8 cellular contexts compared by ENCODE assay signal in the genomic region with DNA sequence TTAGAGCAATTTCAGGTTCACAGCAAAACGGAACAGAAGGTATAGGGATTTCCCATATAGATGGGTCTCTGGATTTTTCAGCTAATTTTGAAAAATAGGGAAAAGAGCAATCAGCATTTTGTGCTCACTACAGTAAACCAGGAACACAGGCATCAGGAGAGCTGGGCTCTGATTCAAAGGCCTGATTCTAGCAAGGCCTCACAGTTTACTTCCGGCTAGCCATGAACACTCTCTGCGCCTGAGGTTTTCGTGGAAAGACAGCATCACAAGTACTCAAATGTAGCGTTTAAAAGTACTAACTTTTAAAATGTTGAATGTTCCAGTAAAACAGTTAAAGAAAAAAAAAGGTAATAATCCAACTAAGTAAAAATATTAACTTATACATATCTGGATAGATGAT.
DNase-seq lines count a peak whose midpoint lies in the region; TF ChIP-seq lines count a peak whose summit lies in the region.

No MANE protein-coding gene starts in this region.

- H3K4me3 Mint-ChIP-seq in osteocyte (ENCODE audit: unreplicated experiment): no peak overlapping the region
- no peak overlapping the region for H3K4me3 Mint-ChIP-seq in activated T-helper 1 cell treated with anti-CD3 and anti-CD28 coated beads, Interleukin-12 subunit alpha, Interleukin-12 subunit beta, Interleukin-2, Interleukin-4 antibody, amounts not matched to agents 30 ng/mL and 10 ng/mL and 1 ng/mL, durations not matched to agents 14 hours and 24 hours and 36 hours

- DNase-seq in SJSA1 (ENCODE audit: low read depth in 1 of 2, low spot score in 2 of 2) (no peak), fibroblast of the aortic adventitia (ENCODE audit: low read depth) (peak; percentile 60), osteocyte (ENCODE audit: extremely low spot score, unreplicated experiment) (no peak), erythroblast (lab: John Stamatoyannopoulos, UW) (no peak), globus pallidus (ENCODE audit: low spot score) (no peak), T1000 (lab: John Stamatoyannopoulos, UW) (no peak)
- DNase-seq in activated T-helper 1 cell treated with anti-CD3 and anti-CD28 coated beads, Interleukin-12 subunit alpha, Interleukin-12 subunit beta, Interleukin-2, Interleukin-4 antibody, amounts not matched to agents 30 ng/mL and 10 ng/mL and 1 ng/mL, durations not matched to agents 14 hours and 24 hours and 36 hours (ENCODE audit: low spot score): no peak

- no peak for TF ChIP-seq POLR2A in erythroblast (IDR thresholded peaks at IDR 0.05; ENCODE audit: low read length)

- H3K27ac ChIP-seq in ACC112 (ENCODE audit: low read depth, low read length) (peak overlapping the region; percentile 59; the same call in 1 of the 2 replicates), SJSA1 (peak overlapping the region; percentile 14; the same call in 1 of the 2 replicates)

- peaks cover 10% of the 10 kb centered on the region for H3K36me3 Mint-ChIP-seq in osteocyte (ENCODE audit: unreplicated experiment)
- peaks cover 5% of the 10 kb centered on the region for H3K36me3 Mint-ChIP-seq in activated T-helper 1 cell treated with anti-CD3 and anti-CD28 coated beads, Interleukin-12 subunit alpha, Interleukin-12 subunit beta, Interleukin-2, Interleukin-4 antibody, amounts not matched to agents 30 ng/mL and 10 ng/mL and 1 ng/mL, durations not matched to agents 14 hours and 24 hours and 36 hours (ENCODE audit: low read depth)

- H3K9me3 ChIP-seq in SJSA1 (replicated peaks): no peaks in the 10 kb centered on the region

- peak overlapping the region; percentile 95 for H3K27ac Mint-ChIP-seq in osteocyte (ENCODE audit: unreplicated experiment)
- H3K27ac Mint-ChIP-seq in activated T-helper 1 cell treated with anti-CD3 and anti-CD28 coated beads, Interleukin-12 subunit alpha, Interleukin-12 subunit beta, Interleukin-2, Interleukin-4 antibody, amounts not matched to agents 30 ng/mL and 10 ng/mL and 1 ng/mL, durations not matched to agents 14 hours and 24 hours and 36 hours: no peak overlapping the region

- no peaks in the 10 kb centered on the region for H3K27me3 ChIP-seq in ACC112 (ENCODE audit: insufficient read depth, low read length)
- no peaks in the 10 kb centered on the region for H3K27me3 ChIP-seq in SJSA1 (replicated peaks)

- no peak overlapping the region for H3K4me3 ChIP-seq in ACC112 (ENCODE audit: low read depth, low read length)
- no peak overlapping the region for H3K4me3 ChIP-seq in SJSA1
- no peak overlapping the region for H3K4me3 ChIP-seq in fibroblast of the aortic adventitia (ENCODE audit: low read depth, low read length)

- H3K36me3 ChIP-seq in ACC112 (ENCODE audit: insufficient read depth, low read length) (no peaks in the 10 kb centered on the region), SJSA1 (no peaks in the 10 kb centered on the region)

- peaks cover 19% of the 10 kb centered on the region for H3K4me1 Mint-ChIP-seq in osteocyte (ENCODE audit: unreplicated experiment)
- peaks cover 7% of the 10 kb centered on the region for H3K4me1 Mint-ChIP-seq in activated T-helper 1 cell treated with anti-CD3 and anti-CD28 coated beads, Interleukin-12 subunit alpha, Interleukin-12 subunit beta, Interleukin-2, Interleukin-4 antibody, amounts not matched to agents 30 ng/mL and 10 ng/mL and 1 ng/mL, durations not matched to agents 14 hours and 24 hours and 36 hours (ENCODE audit: low read depth)

- H3K4me1 ChIP-seq in ACC112 (ENCODE audit: control insufficient read depth, insufficient read depth, low read length, unreplicated experiment): peaks cover 8% of the 10 kb centered on the region
- peaks cover 18% of the 10 kb centered on the region for H3K4me1 ChIP-seq in SJSA1 (replicated peaks)

- H3K9me3 Mint-ChIP-seq in osteocyte (ENCODE audit: unreplicated experiment): no peaks in the 10 kb centered on the region
- H3K9me3 Mint-ChIP-seq in activated T-helper 1 cell treated with anti-CD3 and anti-CD28 coated beads, Interleukin-12 subunit alpha, Interleukin-12 subunit beta, Interleukin-2, Interleukin-4 antibody, amounts not matched to agents 30 ng/mL and 10 ng/mL and 1 ng/mL, durations not matched to agents 14 hours and 24 hours and 36 hours: no peaks in the 10 kb centered on the region

- H2AFZ ChIP-seq in ACC112 (ENCODE audit: low read length, unreplicated experiment): no peak overlapping the region

- TF ChIP-seq CTCF in fibroblast of the aortic adventitia (IDR thresholded peaks at IDR 0.05; ENCODE audit: insufficient read depth, low read length) (no peak), osteocyte (IDR thresholded peaks at IDR 0.05) (no peak)

- no peaks in the 10 kb centered on the region for H3K27me3 Mint-ChIP-seq in osteocyte (ENCODE audit: unreplicated experiment)
- no peaks in the 10 kb centered on the region for H3K27me3 Mint-ChIP-seq in activated T-helper 1 cell treated with anti-CD3 and anti-CD28 coated beads, Interleukin-12 subunit alpha, Interleukin-12 subunit beta, Interleukin-2, Interleukin-4 antibody, amounts not matched to agents 30 ng/mL and 10 ng/mL and 1 ng/mL, durations not matched to agents 14 hours and 24 hours and 36 hours (ENCODE audit: insufficient read depth)

- no peaks in the 10 kb centered on the region for H3K79me2 ChIP-seq in ACC112 (ENCODE audit: control insufficient read depth, insufficient read depth, low read length, unreplicated experiment)

- intact Hi-C loops in activated T-helper 1 cell treated with anti-CD3 and anti-CD28 coated beads, Interleukin-12 subunit alpha, Interleukin-12 subunit beta, Interleukin-2, Interleukin-4 antibody, amounts not matched to agents 30 ng/mL and 10 ng/mL and 1 ng/mL, durations not matched to agents 14 hours and 24 hours and 36 hours (cut with micrococcal nuclease): no loop called here
